2 cellular contexts compared by ENCODE assay signal in the genomic region with DNA sequence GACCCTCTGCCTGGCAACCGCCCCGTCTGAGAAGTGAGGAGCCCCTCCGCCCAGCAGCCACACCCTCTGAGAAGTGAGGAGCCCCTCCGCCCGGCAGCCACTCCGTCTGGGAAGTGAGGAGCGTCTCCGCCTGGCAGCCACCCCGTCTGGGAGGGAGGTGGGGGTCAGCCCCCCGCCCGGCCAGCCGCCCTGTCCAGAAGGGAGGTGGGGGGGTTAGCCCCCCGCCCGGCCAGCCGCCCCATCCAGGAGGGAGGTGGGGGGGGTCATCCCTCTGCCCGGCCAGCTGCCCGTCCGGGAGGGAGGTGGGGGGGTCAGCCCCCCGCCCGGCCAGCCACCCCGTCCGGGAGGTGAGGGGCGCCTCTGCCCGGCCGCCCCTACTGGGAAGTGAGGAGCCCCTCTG. TPM values are rescaled to one million over a fixed set of nuclear protein-coding genes. Genes with fewer than 3 reads are reported as not detected.
"Had no signal": no experiment of that assay in that cellular context is flagged by ENCODE, and none has a peak within 500 bp of the region (broad histone marks: within the 10 kb centered on the region; RNA-seq: fewer than 3 reads in every experiment).

No MANE protein-coding gene starts in this region.

RNA-seq across cellular contexts. Expression of a gene that starts 3.6 kb away (rescaled TPM):
- total RNA-seq: ascending aorta, cardiac muscle cell had no signal
- polyA plus RNA-seq: cardiac muscle cell had no signal
